32 cellular contexts compared by ENCODE assay signal in genomic region chr11:120659076-120659475, GRCh38.
"Had no signal": no experiment of that assay in that cellular context is flagged by ENCODE, and none has a peak within 500 bp of the region (broad histone marks: within the 10 kb centered on the region; RNA-seq: fewer than 3 reads in every experiment).

No MANE protein-coding gene starts in this region.

- H3K4me1 ChIP-seq: body of pancreas, breast epithelium, Peyer's patch, SJSA1 had no signal

- H3K4me1 Mint-ChIP-seq: activated CD4-positive, alpha-beta T cell treated with anti-CD3 and anti-CD28 coated beads, Interleukin-2, amount 10 ng/mL, durations not matched to agents 24 days and 14 days; activated naive CD8-positive, alpha-beta T cell treated with anti-CD3 and anti-CD28 coated beads, Interleukin-2, amount 10 ng/mL, durations not matched to agents 7 days and 5 days; activated T-helper 17 cell treated with anti-CD3 and anti-CD28 coated beads, Interleukin-2, amount 50 U/mL, for 72 hours had no signal

- H3K27me3 ChIP-seq: adrenal gland, body of pancreas, breast epithelium, Peyer's patch, SJSA1 had no signal

- H3K27me3 Mint-ChIP-seq: activated naive CD8-positive, alpha-beta T cell treated with anti-CD3 and anti-CD28 coated beads, Interleukin-2, amount 10 ng/mL, durations not matched to agents 7 days and 5 days had no signal

- H3K36me3 ChIP-seq: adrenal gland, breast epithelium, Peyer's patch, SJSA1 had no signal

- H3K36me3 Mint-ChIP-seq: activated naive CD8-positive, alpha-beta T cell treated with anti-CD3 and anti-CD28 coated beads, Interleukin-2, amount 10 ng/mL, durations not matched to agents 7 days and 5 days had no signal

- DNase-seq: activated CD4-positive, alpha-beta T cell treated with anti-CD3 and anti-CD28 coated beads, Interleukin-2, amount 10 ng/mL, durations not matched to agents 24 days and 14 days; activated CD4-positive, alpha-beta T cell treated with anti-CD3 and anti-CD28 coated beads, Interleukin-2, amount 50 U/mL, for 4 hours; activated CD8-positive, alpha-beta T cell treated with anti-CD3 and anti-CD28 coated beads for 36 hours; activated effector memory CD4-positive, alpha-beta T cell treated with anti-CD3 and anti-CD28 coated beads, Interleukin-2, amount 50 U/mL, for 16 hours; activated naive CD4-positive, alpha-beta T cell; activated naive CD4-positive, alpha-beta T cell treated with anti-CD3 and anti-CD28 coated beads, Interleukin-2, amount 50 U/mL, for 16 hours; activated naive CD8-positive, alpha-beta T cell treated with anti-CD3 and anti-CD28 coated beads, Interleukin-2, amount 10 ng/mL, durations not matched to agents 7 days and 5 days; activated T-cell treated with anti-CD3 and anti-CD28 coated beads, Interleukin-2, amount 50 U/mL, for 1 hour; activated T-cell treated with anti-CD3 and anti-CD28 coated beads, Interleukin-2, amount 50 U/mL, for 72 hours; adrenal gland; body of pancreas; NCI-H1105; NCI-H1417 treated with DMSO at 0.1 percent for 48 hours; NCI-H187 treated with DMSO at 0.1 percent for 48 hours; NCI-H2081; NCI-H2171 treated with DMSO at 0.1 percent for 48 hours; NCI-H2227 treated with DMSO at 0.1 percent for 48 hours; NCI-H446; NCI-H510A treated with DMSO at 0.1 percent for 48 hours; NCI-H526 treated with DMSO at 0.1 percent for 48 hours; NCI-H774; PC-3; Peyer's patch; RPMI8226; SHP77 treated with DMSO at 0.1 percent for 48 hours; SK-N-SH had no signal

- H3K9ac ChIP-seq: SK-N-SH had no signal

- H3K4me3 Mint-ChIP-seq: activated CD4-positive, alpha-beta T cell treated with anti-CD3 and anti-CD28 coated beads, Interleukin-2, amount 10 ng/mL, durations not matched to agents 24 days and 14 days; activated CD8-positive, alpha-beta T cell treated with anti-CD3 and anti-CD28 coated beads for 36 hours; activated naive CD8-positive, alpha-beta T cell treated with anti-CD3 and anti-CD28 coated beads, Interleukin-2, amount 10 ng/mL, durations not matched to agents 7 days and 5 days; activated T-cell treated with anti-CD3 and anti-CD28 coated beads, Interleukin-2, amount 50 U/mL, for 72 hours; activated T-helper 17 cell treated with anti-CD3 and anti-CD28 coated beads, Interleukin-2, amount 50 U/mL, for 72 hours; T-helper 1 cell treated with Interleukin-12 subunit alpha and Interleukin-12 subunit beta and Interleukin-4 antibody, amounts not matched to agents 30 μg/mL and 1 μg/mL, for 36 hours; T-helper 2 cell treated with Interferon-gamma antibody and Interleukin-4, amounts not matched to agents 5 μg/mL and 100 μg/mL, for 36 hours had no signal

- H3K4me2 ChIP-seq: SK-N-SH had no signal

- H3K9me3 Mint-ChIP-seq: activated CD4-positive, alpha-beta T cell treated with anti-CD3 and anti-CD28 coated beads, Interleukin-2, amount 10 ng/mL, durations not matched to agents 24 days and 14 days; activated CD8-positive, alpha-beta T cell treated with anti-CD3 and anti-CD28 coated beads for 36 hours; activated naive CD8-positive, alpha-beta T cell treated with anti-CD3 and anti-CD28 coated beads, Interleukin-2, amount 10 ng/mL, durations not matched to agents 7 days and 5 days; activated T-cell treated with anti-CD3 and anti-CD28 coated beads, Interleukin-2, amount 50 U/mL, for 72 hours; activated T-helper 17 cell treated with anti-CD3 and anti-CD28 coated beads, Interleukin-2, amount 50 U/mL, for 72 hours; T-helper 1 cell treated with Interleukin-12 subunit alpha and Interleukin-12 subunit beta and Interleukin-4 antibody, amounts not matched to agents 30 μg/mL and 1 μg/mL, for 36 hours; T-helper 2 cell treated with Interferon-gamma antibody and Interleukin-4, amounts not matched to agents 5 μg/mL and 100 μg/mL, for 36 hours had no signal

- H3K27ac Mint-ChIP-seq: activated CD4-positive, alpha-beta T cell treated with anti-CD3 and anti-CD28 coated beads, Interleukin-2, amount 10 ng/mL, durations not matched to agents 24 days and 14 days; activated CD8-positive, alpha-beta T cell treated with anti-CD3 and anti-CD28 coated beads for 36 hours; activated naive CD8-positive, alpha-beta T cell treated with anti-CD3 and anti-CD28 coated beads, Interleukin-2, amount 10 ng/mL, durations not matched to agents 7 days and 5 days; activated T-cell treated with anti-CD3 and anti-CD28 coated beads, Interleukin-2, amount 50 U/mL, for 72 hours; activated T-helper 17 cell treated with anti-CD3 and anti-CD28 coated beads, Interleukin-2, amount 50 U/mL, for 72 hours; T-helper 1 cell treated with Interleukin-12 subunit alpha and Interleukin-12 subunit beta and Interleukin-4 antibody, amounts not matched to agents 30 μg/mL and 1 μg/mL, for 36 hours; T-helper 2 cell treated with Interferon-gamma antibody and Interleukin-4, amounts not matched to agents 5 μg/mL and 100 μg/mL, for 36 hours had no signal

- H3K9me3 ChIP-seq: adrenal gland, body of pancreas, breast epithelium, Peyer's patch, SJSA1, SK-N-SH had no signal

- ATAC-seq: body of pancreas, K562 had no signal

- H3K27ac ChIP-seq: adrenal gland, body of pancreas, breast epithelium, Peyer's patch, SJSA1 had no signal

- H3K4me3 ChIP-seq: adrenal gland, body of pancreas, breast epithelium, K562, Peyer's patch, SJSA1 had no signal
